Comparison of ENCODE assay signal across 9 cellular contexts in genomic region chr17:18093616-18094408, GRCh38. TPM values are rescaled to one million over a fixed set of nuclear protein-coding genes. Genes with fewer than 3 reads are reported as not detected.
DNase-seq lines count a peak whose midpoint lies in the region; ATAC-seq and TF ChIP-seq lines count a peak whose summit lies in the region.
"Had no signal": no experiment of that assay in that cellular context is flagged by ENCODE, and none has a peak within 500 bp of the region (broad histone marks: within the 10 kb centered on the region; RNA-seq: fewer than 3 reads in every experiment).

No MANE protein-coding gene starts in this region.

- H3K36me3 Mint-ChIP-seq in activated T-helper 17 cell treated with anti-CD3 and anti-CD28 coated beads, Interleukin-2, amount 50 U/mL, for 72 hours (ENCODE audit: low read depth): peaks cover 85% of the 10 kb centered on the region

- no peaks in the 10 kb centered on the region for H3K27me3 ChIP-seq in esophagus muscularis mucosa

- peak; percentile 23 for ATAC-seq in activated T-helper 17 cell treated with anti-CD3 and anti-CD28 coated beads, Interleukin-2, amount 50 U/mL, for 72 hours (replicated peaks)
- ATAC-seq in GM18858 (IDR thresholded peaks at IDR 0.05; ENCODE audit: unreplicated experiment) (no peak), GM21717 (IDR thresholded peaks at IDR 0.05; ENCODE audit: unreplicated experiment) (no peak), HG03469 (IDR thresholded peaks at IDR 0.05; ENCODE audit: unreplicated experiment) (no peak)

- H3K36me3 ChIP-seq in esophagus muscularis mucosa: peaks cover 20 to 76% (median 52%) of the 10 kb centered on the region in 4 donors

- no peak overlapping the region for H3K4me3 Mint-ChIP-seq in activated T-helper 17 cell treated with anti-CD3 and anti-CD28 coated beads, Interleukin-2, amount 50 U/mL, for 72 hours
- H3K4me3 Mint-ChIP-seq: memory B cell had no signal

- peak in 1 of 3 experiments; percentile 14 for TF ChIP-seq CTCF in esophagus muscularis mucosa (IDR thresholded peaks at IDR 0.05)

- H3K4me3 ChIP-seq in Jurkat, Clone E6-1 (ENCODE audit: low read length): no peak overlapping the region
- H3K4me3 ChIP-seq in esophagus muscularis mucosa: no peak overlapping the region

- no peaks in the 10 kb centered on the region for H3K9me3 Mint-ChIP-seq in activated T-helper 17 cell treated with anti-CD3 and anti-CD28 coated beads, Interleukin-2, amount 50 U/mL, for 72 hours
- H3K9me3 Mint-ChIP-seq: memory B cell had no signal

- H3K4me1 ChIP-seq in esophagus muscularis mucosa: peaks cover under 1 to 11% (median 7%) of the 10 kb centered on the region in 4 donors

- no peak overlapping the region for H3K27ac ChIP-seq in esophagus muscularis mucosa (replicated peaks in 1 of 4)

- WGBS in esophagus muscularis mucosa: 79% methylated on average over 15 of the region's 15 CpGs

- peak; percentile 89 for DNase-seq in ELR (ENCODE audit: low read depth)
- DNase-seq in Jurkat, Clone E6-1 (ENCODE audit: low read depth, low spot score): peak; percentile 32
- DNase-seq in islet precursor cell: peak; percentile 66
- no peak for DNase-seq in esophagus muscularis mucosa (ENCODE audit: extremely low spot score)

- TF ChIP-seq POLR2A in esophagus muscularis mucosa (IDR thresholded peaks at IDR 0.05; ENCODE audit: low read depth): no peak

- H3K27ac Mint-ChIP-seq in activated T-helper 17 cell treated with anti-CD3 and anti-CD28 coated beads, Interleukin-2, amount 50 U/mL, for 72 hours: no peak overlapping the region
- H3K27ac Mint-ChIP-seq: memory B cell had no signal

- no peaks in the 10 kb centered on the region for H3K9me3 ChIP-seq in esophagus muscularis mucosa

- peaks cover 22% of the 10 kb centered on the region for H3K4me1 Mint-ChIP-seq in activated T-helper 17 cell treated with anti-CD3 and anti-CD28 coated beads, Interleukin-2, amount 50 U/mL, for 72 hours

- intact Hi-C loops in esophagus muscularis mucosa (cut with DNase I): no loop called here

- no peak for TF ChIP-seq EP300 in esophagus muscularis mucosa (IDR thresholded peaks at IDR 0.05)

- no peaks in the 10 kb centered on the region for H3K27me3 Mint-ChIP-seq in activated T-helper 17 cell treated with anti-CD3 and anti-CD28 coated beads, Interleukin-2, amount 50 U/mL, for 72 hours
- H3K27me3 Mint-ChIP-seq: memory B cell had no signal

RNA-seq across cellular contexts. Expression of gene DRG2, which starts 6.1 kb away (rescaled TPM):
- polyA plus RNA-seq in Jurkat, Clone E6-1 (2012; ENCODE audit: insufficient read depth, insufficient read length): 81.7 TPM
- total RNA-seq in activated T-helper 17 cell treated with anti-CD3 and anti-CD28 coated beads, Interleukin-2, amount 50 U/mL, for 72 hours: 10 to 100 TPM; 33.8 to 64.7 TPM
- total RNA-seq in esophagus muscularis mucosa: 10 to 100 TPM; 27.4 to 33.8 (median 33.0) TPM

RNA-seq across cellular contexts. Expression of gene MYO15A, which starts 14.7 kb away (rescaled TPM):
- not detected for polyA plus RNA-seq in Jurkat, Clone E6-1 (2012; ENCODE audit: insufficient read depth, insufficient read length)
- total RNA-seq in activated T-helper 17 cell treated with anti-CD3 and anti-CD28 coated beads, Interleukin-2, amount 50 U/mL, for 72 hours: 1 to 10 TPM; 1.0 to 6.0 TPM
- total RNA-seq in esophagus muscularis mucosa: under 1 TPM; 0.33 to 0.98 (median 0.61) TPM

RNA-seq across cellular contexts. Expression of gene GID4, which starts 54.6 kb away (rescaled TPM):
- 20.9 TPM for polyA plus RNA-seq in Jurkat, Clone E6-1 (2012; ENCODE audit: insufficient read depth, insufficient read length)
- 1 to 10 TPM; 6.4 to 7.2 TPM for total RNA-seq in activated T-helper 17 cell treated with anti-CD3 and anti-CD28 coated beads, Interleukin-2, amount 50 U/mL, for 72 hours
- total RNA-seq in esophagus muscularis mucosa: 10 to 100 TPM; 33.1 to 39.8 (median 34.4) TPM

RNA-seq across cellular contexts. Expression of gene ATPAF2, which starts 54.8 kb away (rescaled TPM):
- 31.6 TPM for polyA plus RNA-seq in Jurkat, Clone E6-1 (2012; ENCODE audit: insufficient read depth, insufficient read length)
- total RNA-seq in activated T-helper 17 cell treated with anti-CD3 and anti-CD28 coated beads, Interleukin-2, amount 50 U/mL, for 72 hours: 10 to 100 TPM; 30.8 to 33.5 TPM
- total RNA-seq in esophagus muscularis mucosa: 10 to 100 TPM; 10.4 to 26.1 (median 12.3) TPM

Comparison
In these comparisons a context has a peak if more than half of its experiments do, and no peak if none do; other contexts are left out.
1. RNA of gene GID4, which starts 54.6 kb away (total RNA-seq): 33.1 to 39.8 TPM in esophagus muscularis mucosa; 6.4 to 7.2 TPM in activated T-helper 17 cell treated with anti-CD3 and anti-CD28 coated beads, Interleukin-2, amount 50 U/mL, for 72 hours; every median in the first group is over 4 times any median in the second.